Comparison of ENCODE assay signal across 8 cellular contexts in genomic region chr11:47578524-47579460, GRCh38. TPM values are rescaled to one million over a fixed set of nuclear protein-coding genes. Genes with fewer than 3 reads are reported as not detected.
DNase-seq lines count a peak whose midpoint lies in the region; ATAC-seq and TF ChIP-seq lines count a peak whose summit lies in the region.

Gene KBTBD4, minus strand, starts transcription at chr11:47578970. Its CDS starts 19 bp downstream, at chr11:47578951.
Gene NDUFS3, plus strand, starts transcription at chr11:47579074. Its CDS starts 18 bp downstream, at chr11:47579092.

- H3K36me3 ChIP-seq in upper lobe of right lung, result peaks cover 71% of the 10 kb centered on the region

- H3K4me3 Mint-ChIP-seq in progenitor cell of endocrine pancreas (ENCODE audit: low read depth), result peak within 1 kb of the TSS; percentile 100

- TF ChIP-seq CTCF in progenitor cell of endocrine pancreas (IDR thresholded peaks at IDR 0.05; ENCODE audit: unreplicated experiment) (no peak), upper lobe of right lung (IDR thresholded peaks at IDR 0.05) (no peak)

- TF ChIP-seq POLR2A in GM15510 (IDR thresholded peaks at IDR 0.05; ENCODE audit: borderline replicate concordance, extremely low read depth, insufficient read length), result peak; percentile 92

- no peaks in the 10 kb centered on the region for H3K27me3 Mint-ChIP-seq in progenitor cell of endocrine pancreas

- DNase-seq in NCI-H146 treated with DMSO at 0.1 percent for 48 hours (lab: John Stamatoyannopoulos, UW; ENCODE audit: unreplicated experiment) (peak; percentile 90), T-helper 1 cell (peak; percentile 71 to 89 (median 83)), amniotic epithelial cell (ENCODE audit: low read depth) (peak; percentile 83), left cardiac atrium (peak; percentile 90), progenitor cell of endocrine pancreas (ENCODE audit: low spot score, unreplicated experiment) (peak; percentile 81), upper lobe of right lung (peak; percentile 91)

- intact Hi-C loops in left cardiac atrium (cut with DNase I), result no loop called here
- intact Hi-C loops in upper lobe of right lung (cut with DNase I), result no loop called here

- no peaks in the 10 kb centered on the region for H3K9me3 ChIP-seq in upper lobe of right lung

- H3K27me3 ChIP-seq in upper lobe of right lung, result no peaks in the 10 kb centered on the region

- peaks cover 18% of the 10 kb centered on the region for H3K4me1 ChIP-seq in upper lobe of right lung

- peaks cover 19% of the 10 kb centered on the region for H3K36me3 Mint-ChIP-seq in progenitor cell of endocrine pancreas (ENCODE audit: insufficient read depth)

- peak within 1 kb of the TSS; percentile 99 for H3K27ac Mint-ChIP-seq in progenitor cell of endocrine pancreas

- H3K27ac ChIP-seq in upper lobe of right lung, result peak within 1 kb of the TSS; percentile 90

- ATAC-seq in HG02884 (IDR thresholded peaks at IDR 0.05; ENCODE audit: unreplicated experiment), result peak; percentile 86
- ATAC-seq in left cardiac atrium, result peak; percentile 96
- ATAC-seq in upper lobe of right lung, result peak; percentile 98

- no peaks in the 10 kb centered on the region for H3K9me3 Mint-ChIP-seq in progenitor cell of endocrine pancreas (ENCODE audit: low read depth)

- peak within 1 kb of the TSS; percentile 90 for H3K4me3 ChIP-seq in upper lobe of right lung

- peaks cover 16% of the 10 kb centered on the region for H3K4me1 Mint-ChIP-seq in progenitor cell of endocrine pancreas (ENCODE audit: low read depth)

RNA-seq across cellular contexts. Expression of gene KBTBD4, which starts in this region (rescaled TPM):
- total RNA-seq in left cardiac atrium, result 10 to 100 TPM; 10.2 to 12.2 TPM
- total RNA-seq in progenitor cell of endocrine pancreas, result 16.6 and 18.1 TPM in 2 replicates
- total RNA-seq in upper lobe of right lung, result 16.6 TPM

RNA-seq across cellular contexts. Expression of gene NDUFS3, which starts in this region (rescaled TPM):
- total RNA-seq in left cardiac atrium (100 to 1,000 TPM; 150 to 182 TPM), progenitor cell of endocrine pancreas (102 and 109 TPM in 2 replicates), upper lobe of right lung (76.2 TPM)

Comparison
In these comparisons a context has a peak if more than half of its experiments do, and no peak if none do; other contexts are left out.
1. Peak in every context shown above with its lines: DNase-seq, ATAC-seq, H3K4me3 ChIP-seq and H3K27ac ChIP-seq.